Comparison of ENCODE assay signal across 1 cellular context in the genomic region with DNA sequence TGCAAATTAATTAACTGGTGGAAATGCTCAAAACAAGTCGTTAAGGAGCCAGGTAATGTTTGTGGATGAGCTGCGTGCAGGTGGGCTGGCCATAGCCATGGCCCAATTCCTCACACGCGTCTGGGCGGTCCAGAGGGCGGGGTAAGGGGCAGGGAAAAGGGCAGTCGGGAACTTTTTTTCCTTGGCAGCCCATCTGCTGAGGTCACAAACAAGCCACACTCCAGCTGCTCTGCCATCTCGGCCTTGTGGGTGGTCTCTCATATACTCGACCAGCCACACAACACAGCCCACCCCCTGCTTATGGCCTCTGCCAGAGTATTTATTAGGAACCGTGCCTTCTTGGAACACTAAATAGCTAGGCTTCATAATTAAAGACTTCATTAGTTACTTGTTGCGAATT.
TF ChIP-seq lines count a peak whose summit lies in the region.

No MANE protein-coding gene starts in this region.

TF ChIP-seq in IMR-90, 13 proteins besides CTCF, POLR2A, EP300 and RAD21 (continued from another document):
- TF ChIP-seq USF2 (IDR thresholded peaks at IDR 0.05; ENCODE audit: low read depth, low read length) (no peak), BHLHE40 (IDR thresholded peaks at IDR 0.05; ENCODE audit: low read depth, low read length) (no peak), NFE2L2 (IDR thresholded peaks at IDR 0.05; ENCODE audit: low read depth, low read length) (no peak), RCOR1 (IDR thresholded peaks at IDR 0.05; ENCODE audit: insufficient replicate concordance, low read length) (no peak), SMC3 (IDR thresholded peaks at IDR 0.05; ENCODE audit: low read depth, low read length) (no peak), MAZ (IDR thresholded peaks at IDR 0.05; ENCODE audit: borderline replicate concordance, low read depth, low read length) (no peak)
- TF ChIP-seq, protein P1, sequence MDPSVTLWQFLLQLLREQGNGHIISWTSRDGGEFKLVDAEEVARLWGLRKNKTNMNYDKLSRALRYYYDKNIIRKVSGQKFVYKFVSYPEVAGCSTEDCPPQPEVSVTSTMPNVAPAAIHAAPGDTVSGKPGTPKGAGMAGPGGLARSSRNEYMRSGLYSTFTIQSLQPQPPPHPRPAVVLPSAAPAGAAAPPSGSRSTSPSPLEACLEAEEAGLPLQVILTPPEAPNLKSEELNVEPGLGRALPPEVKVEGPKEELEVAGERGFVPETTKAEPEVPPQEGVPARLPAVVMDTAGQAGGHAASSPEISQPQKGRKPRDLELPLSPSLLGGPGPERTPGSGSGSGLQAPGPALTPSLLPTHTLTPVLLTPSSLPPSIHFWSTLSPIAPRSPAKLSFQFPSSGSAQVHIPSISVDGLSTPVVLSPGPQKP (IDR thresholded peaks at IDR 0.05; ENCODE audit: borderline replicate concordance, low read depth, low read length): no peak
TF ChIP-seq in IMR-90: peak in this region for 0.
